8 cellular contexts compared by ENCODE assay signal in the genomic region with DNA sequence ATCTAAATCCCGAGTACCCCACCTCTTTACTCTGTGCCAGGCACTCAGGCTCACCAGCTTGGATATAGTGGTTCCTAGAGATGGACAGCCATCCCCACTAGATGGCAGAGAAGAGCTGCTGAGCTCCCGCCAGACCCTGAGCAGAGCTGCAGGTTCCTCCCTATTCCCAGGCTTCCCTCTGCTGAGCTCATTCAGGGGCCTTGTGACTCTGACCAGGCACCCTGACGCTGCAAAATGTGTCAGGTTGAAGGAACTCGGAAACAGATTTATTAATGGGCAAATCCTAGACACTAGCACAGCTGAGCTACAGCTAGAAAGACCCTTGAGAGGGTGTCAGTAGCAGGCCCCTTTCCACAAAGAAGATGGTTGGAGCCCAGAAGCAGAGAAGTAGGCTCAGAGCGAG. TPM values are rescaled to one million over a fixed set of nuclear protein-coding genes. Genes with fewer than 3 reads are reported as not detected.
DNase-seq lines count a peak whose midpoint lies in the region; FAIRE-seq lines count a peak whose summit lies in the region.

No MANE protein-coding gene starts in this region.

- peaks cover 4 to 71% (median 8%) of the 10 kb centered on the region in 10 experiments; a peak in 15 of 20 replicates for H3K4me1 ChIP-seq in BLaER1 treated with 17β-estradiol and CSF1 and Interleukin-3, amounts not matched to agents 10 nM and 100 nM
- peaks cover 0 to 1% of the 10 kb centered on the region in 2 donors for H3K4me1 ChIP-seq in esophagus (ENCODE audit: control insufficient read depth in 2 of 2, insufficient read depth in 2 of 2, low read length in 1 of 2)

- H3K9ac ChIP-seq in BLaER1 treated with 17β-estradiol and CSF1 and Interleukin-3, amounts not matched to agents 10 nM and 100 nM, result peak overlapping the region in 9 of 11 experiments; percentile 16 to 71 (median 33); a peak in 9 of 22 replicates

- no peaks in the 10 kb centered on the region for H3K27me3 ChIP-seq in BLaER1 treated with 17β-estradiol and CSF1 and Interleukin-3, amounts not matched to agents 10 nM and 100 nM
- H3K27me3 ChIP-seq in esophagus (ENCODE audit: control insufficient read depth in 1 of 2, insufficient read depth in 2 of 2, low read length in 2 of 2), result no peaks in the 10 kb centered on the region

- H3K36me3 ChIP-seq in BLaER1 treated with 17β-estradiol and CSF1 and Interleukin-3, amounts not matched to agents 10 nM and 100 nM, result peaks cover 0 to 65% (median 26%) of the 10 kb centered on the region in 11 experiments; a peak in 15 of 22 replicates
- H3K36me3 ChIP-seq in esophagus (ENCODE audit: control insufficient read depth in 2 of 2, insufficient read depth in 2 of 2, low read length in 1 of 2), result peaks cover 6 to 7% of the 10 kb centered on the region in 2 donors

- peak; percentile 70 for DNase-seq in GM19239 (ENCODE audit: insufficient read length, low spot score)
- peak; percentile 91 for DNase-seq in HT1080 (ENCODE audit: low read depth)
- DNase-seq in NOMO-1 treated with DMSO at 0.1 percent for 48 hours (lab: John Stamatoyannopoulos, UW; ENCODE audit: unreplicated experiment), result peak; percentile 94
- DNase-seq in activated CD8-positive, alpha-beta memory T cell treated with anti-CD3 and anti-CD28 coated beads, Interleukin-2, amount 50 U/mL, for 4 hours, result peak; percentile 51
- DNase-seq in mucosa of gallbladder (ENCODE audit: low spot score), result peak; percentile 86
- DNase-seq in stimulated activated CD8-positive, alpha-beta memory T cell treated with anti-CD3 and anti-CD28 coated beads, Interleukin-7, amount 100 ng/mL, for 1 hour (ENCODE audit: low read depth in 2 of 2), result peak; percentile 15 to 20

- 21 to 30% methylated on average over 5 of the region's 5 CpGs for WGBS in esophagus, 2 donors

- no peaks in the 10 kb centered on the region for H3K9me3 ChIP-seq in BLaER1 treated with 17β-estradiol and CSF1 and Interleukin-3, amounts not matched to agents 10 nM and 100 nM (replicated peaks in 1 of 11)
- no peaks in the 10 kb centered on the region for H3K9me3 ChIP-seq in esophagus (ENCODE audit: control insufficient read depth in 2 of 2, insufficient read depth in 1 of 2, low read depth in 1 of 2, low read length in 1 of 2)

- peak overlapping the region in 7 of 11 experiments; percentile 7 to 80 (median 56); a peak in 10 of 22 replicates for H3K4me2 ChIP-seq in BLaER1 treated with 17β-estradiol and CSF1 and Interleukin-3, amounts not matched to agents 10 nM and 100 nM

- no peaks in the 10 kb centered on the region for H4K20me1 ChIP-seq in BLaER1 treated with 17β-estradiol and CSF1 and Interleukin-3, amounts not matched to agents 10 nM and 100 nM

- peak overlapping the region in 9 of 11 experiments; percentile 34 to 85 (median 60); a peak in 14 of 22 replicates for H3K27ac ChIP-seq in BLaER1 treated with 17β-estradiol and CSF1 and Interleukin-3, amounts not matched to agents 10 nM and 100 nM
- peak overlapping the region; percentile 1 to 64 for H3K27ac ChIP-seq in esophagus (ENCODE audit: low read depth in 2 of 2, low read length in 1 of 2)

- H3K4me3 ChIP-seq in BLaER1 treated with 17β-estradiol and CSF1 and Interleukin-3, amounts not matched to agents 10 nM and 100 nM, result no peak overlapping the region
- H3K4me3 ChIP-seq in esophagus (ENCODE audit: low read depth in 1 of 2, low read length in 2 of 2), result no peak overlapping the region

- peak; percentile 68 for FAIRE-seq in GM19239 (lab: Jason Lieb, UNC)

RNA-seq across cellular contexts. Expression of gene RHO, which starts 38.2 kb away (rescaled TPM):
- not detected in 2 replicates for total RNA-seq in HT1080 (2014; rRNA removed; shearing (Covaris generic))
- not detected in 2 replicates for polyA plus RNA-seq in HT1080 (2015; cell fraction: cytosol; rRNA removed)
- not detected in 2 replicates for polyA plus RNA-seq in HT1080 (2015; cell fraction: nucleus; rRNA removed)
- not detected for polyA plus RNA-seq in esophagus
- total RNA-seq in mucosa of gallbladder, result not detected

RNA-seq across cellular contexts. Expression of gene IFT122, which starts 50.2 kb away (rescaled TPM):
- 12.2 and 14.6 TPM in 2 replicates for total RNA-seq in HT1080 (2014; rRNA removed; shearing (Covaris generic))
- 8.6 and 10.1 TPM in 2 replicates for polyA plus RNA-seq in HT1080 (2015; cell fraction: cytosol; rRNA removed)
- 32.8 and 38.8 TPM in 2 replicates for polyA plus RNA-seq in HT1080 (2015; cell fraction: nucleus; rRNA removed)
- 1 to 10 TPM; 5.5 to 6.2 TPM for polyA plus RNA-seq in esophagus
- total RNA-seq in mucosa of gallbladder, result 28.6 TPM

RNA-seq across cellular contexts. Expression of gene MBD4, which starts 50.5 kb away (rescaled TPM):
- 26.0 and 35.7 TPM in 2 replicates for total RNA-seq in HT1080 (2014; rRNA removed; shearing (Covaris generic))
- 20.8 and 25.3 TPM in 2 replicates for polyA plus RNA-seq in HT1080 (2015; cell fraction: cytosol; rRNA removed)
- polyA plus RNA-seq in HT1080 (2015; cell fraction: nucleus; rRNA removed), result 47.6 and 51.1 TPM in 2 replicates
- polyA plus RNA-seq in esophagus, result 10 to 100 TPM in 1 of 2 donors, 1 to 10 TPM in 1; 6.2 to 13.4 TPM
- total RNA-seq in mucosa of gallbladder, result 34.9 TPM

RNA-seq across cellular contexts. Expression of gene H1-8, which starts 52.7 kb away (rescaled TPM):
- not detected in 2 replicates for total RNA-seq in HT1080 (2014; rRNA removed; shearing (Covaris generic))
- not detected in 2 replicates for polyA plus RNA-seq in HT1080 (2015; cell fraction: cytosol; rRNA removed)
- not detected in 2 replicates for polyA plus RNA-seq in HT1080 (2015; cell fraction: nucleus; rRNA removed)
- polyA plus RNA-seq in esophagus, result not detected
- total RNA-seq in mucosa of gallbladder, result not detected

Comparison
In these comparisons a context has a peak if more than half of its experiments do, and no peak if none do; other contexts are left out.
1. DNase-seq: peak in every context shown above with its lines; median percentile 94 in NOMO-1 treated with DMSO at 0.1 percent for 48 hours; 91 in HT1080; 86 in mucosa of gallbladder; 70 in GM19239; 51 in activated CD8-positive, alpha-beta memory T cell treated with anti-CD3 and anti-CD28 coated beads, Interleukin-2, amount 50 U/mL, for 4 hours; 18 in stimulated activated CD8-positive, alpha-beta memory T cell treated with anti-CD3 and anti-CD28 coated beads, Interleukin-7, amount 100 ng/mL, for 1 hour.